8 cellular contexts compared by ENCODE assay signal in the genomic region with DNA sequence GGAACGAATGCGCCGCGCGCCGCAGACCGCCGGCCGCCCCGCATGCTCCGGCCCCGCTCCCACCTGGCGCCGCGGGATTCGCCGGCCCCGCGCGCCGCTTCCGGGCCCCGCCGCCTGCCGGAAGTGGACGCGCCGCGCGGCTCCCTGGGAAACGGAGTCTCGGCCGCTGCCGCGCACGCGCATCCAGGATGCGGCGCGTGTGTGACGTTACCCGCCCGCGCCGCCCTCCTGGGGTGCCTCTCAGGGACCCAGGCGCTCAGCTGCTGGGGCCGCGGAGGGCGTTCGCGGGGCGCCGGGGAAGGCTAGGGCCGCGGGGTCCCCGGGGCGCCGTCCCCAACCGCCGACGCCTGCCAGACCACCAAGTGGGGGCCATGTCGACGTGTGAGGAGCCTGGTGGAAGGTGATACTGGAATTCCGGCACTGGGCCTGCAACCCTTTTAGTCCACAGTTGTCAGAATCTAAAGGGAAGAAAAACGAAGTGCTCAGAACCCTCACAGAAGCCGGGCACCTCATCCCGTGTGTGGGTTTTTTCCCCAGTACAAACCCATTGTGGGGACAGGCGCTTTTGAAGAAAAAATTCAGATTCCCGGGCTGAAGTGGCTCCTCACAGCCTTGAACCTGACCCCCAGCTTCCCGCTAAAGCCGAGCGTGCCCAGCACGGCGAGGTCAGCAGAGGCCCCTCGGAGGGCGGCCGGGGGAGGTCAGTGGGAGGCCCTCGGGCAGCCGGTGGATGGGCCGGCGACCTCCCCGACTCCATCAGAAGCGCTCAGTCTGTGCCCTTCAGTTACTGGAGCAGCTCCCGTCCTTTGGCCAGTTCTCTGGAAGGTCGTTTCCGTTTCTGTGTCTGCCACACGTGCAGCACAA. TPM values are rescaled to one million over a fixed set of nuclear protein-coding genes. Genes with fewer than 3 reads are reported as not detected.
DNase-seq lines count a peak whose midpoint lies in the region; ATAC-seq and TF ChIP-seq lines count a peak whose summit lies in the region.

A gene with protein sequence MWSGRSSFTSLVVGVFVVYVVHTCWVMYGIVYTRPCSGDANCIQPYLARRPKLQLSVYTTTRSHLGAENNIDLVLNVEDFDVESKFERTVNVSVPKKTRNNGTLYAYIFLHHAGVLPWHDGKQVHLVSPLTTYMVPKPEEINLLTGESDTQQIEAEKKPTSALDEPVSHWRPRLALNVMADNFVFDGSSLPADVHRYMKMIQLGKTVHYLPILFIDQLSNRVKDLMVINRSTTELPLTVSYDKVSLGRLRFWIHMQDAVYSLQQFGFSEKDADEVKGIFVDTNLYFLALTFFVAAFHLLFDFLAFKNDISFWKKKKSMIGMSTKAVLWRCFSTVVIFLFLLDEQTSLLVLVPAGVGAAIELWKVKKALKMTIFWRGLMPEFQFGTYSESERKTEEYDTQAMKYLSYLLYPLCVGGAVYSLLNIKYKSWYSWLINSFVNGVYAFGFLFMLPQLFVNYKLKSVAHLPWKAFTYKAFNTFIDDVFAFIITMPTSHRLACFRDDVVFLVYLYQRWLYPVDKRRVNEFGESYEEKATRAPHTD (minus strand): TSS at position 125 of the 864 bp plus-strand sequence. CDS start 258 bp downstream, outside the sequence.

- peak within 1 kb of the TSS; percentile 77 to 88 (median 85) for H3K27ac ChIP-seq in BLaER1 treated with 17β-estradiol and CSF1 and Interleukin-3, amounts not matched to agents 10 nM and 100 nM
- H3K27ac ChIP-seq in dorsolateral prefrontal cortex (peak within 1 kb of the TSS in 57 of 59 donors; percentile 24 to 94 (median 85)), right lobe of liver (peak within 1 kb of the TSS; percentile 73 to 83 (median 82))

- H3K36me3 ChIP-seq in BLaER1 treated with 17β-estradiol and CSF1 and Interleukin-3, amounts not matched to agents 10 nM and 100 nM, result peaks cover 28 to 36% (median 33%) of the 10 kb centered on the region in 11 experiments
- peaks cover 0 to 18% (median 14%) of the 10 kb centered on the region in 4 donors for H3K36me3 ChIP-seq in right lobe of liver

- no peaks in the 10 kb centered on the region for H3K9me3 ChIP-seq in BLaER1 treated with 17β-estradiol and CSF1 and Interleukin-3, amounts not matched to agents 10 nM and 100 nM (replicated peaks in 1 of 11)
- no peaks in the 10 kb centered on the region for H3K9me3 ChIP-seq in right lobe of liver

- peak within 1 kb of the TSS; percentile 71 to 95 (median 84) for H3K4me3 ChIP-seq in BLaER1 treated with 17β-estradiol and CSF1 and Interleukin-3, amounts not matched to agents 10 nM and 100 nM
- peak within 1 kb of the TSS; percentile 62 to 100 (median 96) for H3K4me3 ChIP-seq in dorsolateral prefrontal cortex
- peak within 1 kb of the TSS; percentile 96 to 99 (median 97) for H3K4me3 ChIP-seq in right lobe of liver

- H3K27ac Mint-ChIP-seq in activated CD4-positive, alpha-beta memory T cell treated with anti-CD3 and anti-CD28 coated beads for 36 hours, result peak within 1 kb of the TSS; percentile 85

- intact Hi-C loops in activated CD4-positive, alpha-beta memory T cell treated with anti-CD3 and anti-CD28 coated beads for 36 hours (cut with micrococcal nuclease), result loop anchor here (2.0 to 10.0 kb wide), 3 partner anchors 30 to 50 kb away; partner anchors contain the start of gene TERT
- intact Hi-C loops in dorsolateral prefrontal cortex (cut with DNase I), result loop anchor here (5.0 to 10.0 kb wide), 6 partner anchors 37 to 870 kb away; partner anchors contain the start of gene NDUFS6 (in 1 of the 2)
- intact Hi-C loops in right lobe of liver (cut with DNase I), result no loop called here

- no peaks in the 10 kb centered on the region for H3K27me3 ChIP-seq in BLaER1 treated with 17β-estradiol and CSF1 and Interleukin-3, amounts not matched to agents 10 nM and 100 nM
- H3K27me3 ChIP-seq in dorsolateral prefrontal cortex (no peaks in the 10 kb centered on the region), right lobe of liver (no peaks in the 10 kb centered on the region)

- H3K9ac ChIP-seq in BLaER1 treated with 17β-estradiol and CSF1 and Interleukin-3, amounts not matched to agents 10 nM and 100 nM, result peak within 1 kb of the TSS; percentile 85 to 96 (median 89)

- peak; percentile 67 for ATAC-seq in GM19328 (IDR thresholded peaks at IDR 0.05; ENCODE audit: unreplicated experiment)
- peak; percentile 67 for ATAC-seq in HG03469 (IDR thresholded peaks at IDR 0.05; ENCODE audit: unreplicated experiment)
- ATAC-seq in right lobe of liver, result peak; percentile 86 to 94 (median 90)

- under 1% methylated on average over 15 of the region's 87 CpGs for WGBS in right lobe of liver (ENCODE audit: insufficient coverage, low coverage, low lambda C conversion rate, missing lambda C conversion rate)

- peak within 1 kb of the TSS; percentile 87 for H3K4me3 Mint-ChIP-seq in activated CD4-positive, alpha-beta memory T cell treated with anti-CD3 and anti-CD28 coated beads for 36 hours

- peak in 23 of 56 donors; percentile 7 to 60 (median 22) for TF ChIP-seq CTCF in dorsolateral prefrontal cortex (IDR thresholded peaks at IDR 0.05 in 54 of 56, conservative IDR thresholded peaks at IDR 0.05 in 2 of 56; ENCODE audit: low read depth in 1 of 56, partially characterized antibody in 56 of 56)
- peak in 2 of 4 donors; percentile 19 to 31 for TF ChIP-seq CTCF in right lobe of liver (IDR thresholded peaks at IDR 0.05)

- H3K4me2 ChIP-seq in BLaER1 treated with 17β-estradiol and CSF1 and Interleukin-3, amounts not matched to agents 10 nM and 100 nM, result peak within 1 kb of the TSS; percentile 89 to 100 (median 98)

- no peaks in the 10 kb centered on the region for H3K27me3 Mint-ChIP-seq in activated CD4-positive, alpha-beta memory T cell treated with anti-CD3 and anti-CD28 coated beads for 36 hours

- H3K4me1 Mint-ChIP-seq in activated CD4-positive, alpha-beta memory T cell treated with anti-CD3 and anti-CD28 coated beads for 36 hours (ENCODE audit: low read depth), result peaks cover 26% of the 10 kb centered on the region

- peak; percentile 82 for TF ChIP-seq POLR2A in right lobe of liver (IDR thresholded peaks at IDR 0.05)

- DNase-seq in NCI-H748 (lab: John Stamatoyannopoulos, UW; ENCODE audit: unreplicated experiment) (peak; percentile 98), dorsolateral prefrontal cortex (peak; percentile 57 to 92 (median 70)), right lobe of liver (peak; percentile 86 to 89 (median 88))
- peak; percentile 91 for DNase-seq in activated CD4-positive, alpha-beta memory T cell treated with anti-CD3 and anti-CD28 coated beads for 36 hours
- DNase-seq in stimulated activated CD4-positive, alpha-beta T cell treated with anti-CD3 and anti-CD28 coated beads, Interleukin-4, amount 100 ng/mL, for 24 hours, result peak; percentile 87

- H4K20me1 ChIP-seq in BLaER1 treated with 17β-estradiol and CSF1 and Interleukin-3, amounts not matched to agents 10 nM and 100 nM, result peaks cover 5 to 44% (median 39%) of the 10 kb centered on the region in 11 experiments; a peak in 21 of 22 replicates

- POLR2A ChIA-PET in activated CD4-positive, alpha-beta memory T cell treated with anti-CD3 and anti-CD28 coated beads for 36 hours (lab: Charles Lee), result interaction anchor here (0.9 to 1.5 kb wide), 3 partner anchors 32 to 50 kb away, joined by 3 to 5 read pairs (median 4); partner anchors contain the start of gene TERT

- CTCF ChIA-PET in activated CD4-positive, alpha-beta memory T cell treated with anti-CD3 and anti-CD28 coated beads for 36 hours (lab: Charles Lee), result interaction anchor here (0.7 to 2.0 kb wide), 6 partner anchors 28 to 300 kb away, joined by 3 to 7 read pairs (median 3); no protein-coding TSS in a partner anchor

- H3K4me1 ChIP-seq in BLaER1 treated with 17β-estradiol and CSF1 and Interleukin-3, amounts not matched to agents 10 nM and 100 nM, result peaks cover 37 to 77% (median 62%) of the 10 kb centered on the region in 10 experiments
- H3K4me1 ChIP-seq in right lobe of liver, result peaks cover 0 to 22% (median 8%) of the 10 kb centered on the region in 4 donors

- no peaks in the 10 kb centered on the region for H3K9me3 Mint-ChIP-seq in activated CD4-positive, alpha-beta memory T cell treated with anti-CD3 and anti-CD28 coated beads for 36 hours

- peaks cover 24% of the 10 kb centered on the region for H3K36me3 Mint-ChIP-seq in activated CD4-positive, alpha-beta memory T cell treated with anti-CD3 and anti-CD28 coated beads for 36 hours

RNA-seq across cellular contexts. Expression of the gene that starts here (rescaled TPM):
- 10 to 100 TPM; 70.1 to 72.9 TPM for total RNA-seq in activated CD4-positive, alpha-beta memory T cell treated with anti-CD3 and anti-CD28 coated beads for 36 hours
- total RNA-seq in dorsolateral prefrontal cortex (10 to 100 TPM; 43.0 to 76.3 (median 58.2) TPM), right lobe of liver (100 to 1,000 TPM in 4 of 6 experiments, 10 to 100 TPM in 2; 63.8 to 155 (median 128) TPM)

Comparison
In these comparisons a context has a peak if more than half of its experiments do, and no peak if none do; other contexts are left out.
1. Peak in every context shown above with its lines: DNase-seq, ATAC-seq, H3K4me3 ChIP-seq and H3K27ac ChIP-seq.
2. intact Hi-C loops: an anchor here in activated CD4-positive, alpha-beta memory T cell treated with anti-CD3 and anti-CD28 coated beads for 36 hours (2.0 to 10.0 kb wide) and dorsolateral prefrontal cortex (5.0 to 10.0 kb wide); none called in right lobe of liver.